In the genomic region with DNA sequence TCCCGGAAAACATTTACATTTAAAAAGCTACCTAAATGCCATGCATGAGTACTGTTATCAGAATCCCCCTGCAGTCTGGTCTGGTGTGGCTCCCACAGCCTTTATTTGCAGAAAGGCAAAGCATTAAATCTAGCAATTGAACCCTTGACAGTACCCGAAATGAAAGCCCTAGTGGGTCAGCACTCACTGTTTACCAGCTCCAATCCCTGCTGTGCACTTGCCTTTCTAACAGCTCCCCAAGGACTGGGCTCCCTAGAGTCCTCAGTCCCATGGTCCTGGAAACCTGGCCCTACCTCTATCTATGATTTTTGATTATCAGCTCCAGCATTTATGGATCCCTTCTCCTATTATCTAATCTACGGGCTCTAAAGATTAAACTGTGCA, we compare ENCODE assay signal across 1 cellular context.
TF ChIP-seq lines count a peak whose summit lies in the region.

No MANE protein-coding gene starts in this region.

TF ChIP-seq in GM23338, 12 proteins besides CTCF, POLR2A, EP300 and RAD21 (continued from another document):
- TF ChIP-seq, protein P1, sequence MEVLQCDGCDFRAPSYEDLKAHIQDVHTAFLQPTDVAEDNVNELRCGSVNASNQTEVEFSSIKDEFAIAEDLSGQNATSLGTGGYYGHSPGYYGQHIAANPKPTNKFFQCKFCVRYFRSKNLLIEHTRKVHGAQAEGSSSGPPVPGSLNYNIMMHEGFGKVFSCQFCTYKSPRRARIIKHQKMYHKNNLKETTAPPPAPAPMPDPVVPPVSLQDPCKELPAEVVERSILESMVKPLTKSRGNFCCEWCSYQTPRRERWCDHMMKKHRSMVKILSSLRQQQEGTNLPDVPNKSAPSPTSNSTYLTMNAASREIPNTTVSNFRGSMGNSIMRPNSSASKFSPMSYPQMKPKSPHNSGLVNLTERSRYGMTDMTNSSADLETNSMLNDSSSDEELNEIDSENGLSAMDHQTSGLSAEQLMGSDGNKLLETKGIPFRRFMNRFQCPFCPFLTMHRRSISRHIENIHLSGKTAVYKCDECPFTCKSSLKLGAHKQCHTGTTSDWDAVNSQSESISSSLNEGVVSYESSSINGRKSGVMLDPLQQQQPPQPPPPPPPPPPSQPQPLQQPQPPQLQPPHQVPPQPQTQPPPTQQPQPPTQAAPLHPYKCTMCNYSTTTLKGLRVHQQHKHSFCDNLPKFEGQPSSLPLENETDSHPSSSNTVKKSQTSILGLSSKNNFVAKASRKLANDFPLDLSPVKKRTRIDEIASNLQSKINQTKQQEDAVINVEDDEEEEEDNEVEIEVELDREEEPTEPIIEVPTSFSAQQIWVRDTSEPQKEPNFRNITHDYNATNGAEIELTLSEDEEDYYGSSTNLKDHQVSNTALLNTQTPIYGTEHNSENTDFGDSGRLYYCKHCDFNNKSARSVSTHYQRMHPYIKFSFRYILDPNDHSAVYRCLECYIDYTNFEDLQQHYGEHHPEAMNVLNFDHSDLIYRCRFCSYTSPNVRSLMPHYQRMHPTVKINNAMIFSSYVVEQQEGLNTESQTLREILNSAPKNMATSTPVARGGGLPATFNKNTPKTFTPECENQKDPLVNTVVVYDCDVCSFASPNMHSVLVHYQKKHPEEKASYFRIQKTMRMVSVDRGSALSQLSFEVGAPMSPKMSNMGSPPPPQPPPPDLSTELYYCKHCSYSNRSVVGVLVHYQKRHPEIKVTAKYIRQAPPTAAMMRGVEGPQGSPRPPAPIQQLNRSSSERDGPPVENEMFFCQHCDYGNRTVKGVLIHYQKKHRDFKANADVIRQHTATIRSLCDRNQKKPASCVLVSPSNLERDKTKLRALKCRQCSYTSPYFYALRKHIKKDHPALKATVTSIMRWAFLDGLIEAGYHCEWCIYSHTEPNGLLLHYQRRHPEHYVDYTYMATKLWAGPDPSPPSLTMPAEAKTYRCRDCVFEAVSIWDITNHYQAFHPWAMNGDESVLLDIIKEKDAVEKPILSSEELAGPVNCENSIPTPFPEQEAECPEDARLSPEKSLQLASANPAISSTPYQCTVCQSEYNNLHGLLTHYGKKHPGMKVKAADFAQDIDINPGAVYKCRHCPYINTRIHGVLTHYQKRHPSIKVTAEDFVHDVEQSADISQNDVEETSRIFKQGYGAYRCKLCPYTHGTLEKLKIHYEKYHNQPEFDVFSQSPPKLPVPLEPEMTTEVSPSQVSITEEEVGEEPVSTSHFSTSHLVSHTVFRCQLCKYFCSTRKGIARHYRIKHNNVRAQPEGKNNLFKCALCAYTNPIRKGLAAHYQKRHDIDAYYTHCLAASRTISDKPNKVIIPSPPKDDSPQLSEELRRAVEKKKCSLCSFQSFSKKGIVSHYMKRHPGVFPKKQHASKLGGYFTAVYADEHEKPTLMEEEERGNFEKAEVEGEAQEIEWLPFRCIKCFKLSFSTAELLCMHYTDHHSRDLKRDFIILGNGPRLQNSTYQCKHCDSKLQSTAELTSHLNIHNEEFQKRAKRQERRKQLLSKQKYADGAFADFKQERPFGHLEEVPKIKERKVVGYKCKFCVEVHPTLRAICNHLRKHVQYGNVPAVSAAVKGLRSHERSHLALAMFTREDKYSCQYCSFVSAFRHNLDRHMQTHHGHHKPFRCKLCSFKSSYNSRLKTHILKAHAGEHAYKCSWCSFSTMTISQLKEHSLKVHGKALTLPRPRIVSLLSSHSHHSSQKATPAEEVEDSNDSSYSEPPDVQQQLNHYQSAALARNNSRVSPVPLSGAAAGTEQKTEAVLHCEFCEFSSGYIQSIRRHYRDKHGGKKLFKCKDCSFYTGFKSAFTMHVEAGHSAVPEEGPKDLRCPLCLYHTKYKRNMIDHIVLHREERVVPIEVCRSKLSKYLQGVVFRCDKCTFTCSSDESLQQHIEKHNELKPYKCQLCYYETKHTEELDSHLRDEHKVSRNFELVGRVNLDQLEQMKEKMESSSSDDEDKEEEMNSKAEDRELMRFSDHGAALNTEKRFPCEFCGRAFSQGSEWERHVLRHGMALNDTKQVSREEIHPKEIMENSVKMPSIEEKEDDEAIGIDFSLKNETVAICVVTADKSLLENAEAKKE (CRISPR knock-in tag; IDR thresholded peaks at IDR 0.05), result no peak
- no peak for TF ChIP-seq POLR2AphosphoS5 (IDR thresholded peaks at IDR 0.05; ENCODE audit: low read depth)
- TF ChIP-seq STAT1 (IDR thresholded peaks at IDR 0.05; ENCODE audit: unreplicated experiment), result no peak
- no peak for TF ChIP-seq EZH2phosphoT487 (IDR thresholded peaks at IDR 0.05; ENCODE audit: unreplicated experiment)
- TF ChIP-seq ZNF331 (CRISPR knock-in tag; IDR thresholded peaks at IDR 0.05; ENCODE audit: low read depth), result no peak
- TF ChIP-seq NANOG (IDR thresholded peaks at IDR 0.05; ENCODE audit: borderline replicate concordance), result no peak
- no peak for TF ChIP-seq CREB1 (CRISPR knock-in tag; IDR thresholded peaks at IDR 0.05; ENCODE audit: low read depth)
- TF ChIP-seq JUNB (IDR thresholded peaks at IDR 0.05; ENCODE audit: unreplicated experiment), result no peak
- TF ChIP-seq, protein P2, sequence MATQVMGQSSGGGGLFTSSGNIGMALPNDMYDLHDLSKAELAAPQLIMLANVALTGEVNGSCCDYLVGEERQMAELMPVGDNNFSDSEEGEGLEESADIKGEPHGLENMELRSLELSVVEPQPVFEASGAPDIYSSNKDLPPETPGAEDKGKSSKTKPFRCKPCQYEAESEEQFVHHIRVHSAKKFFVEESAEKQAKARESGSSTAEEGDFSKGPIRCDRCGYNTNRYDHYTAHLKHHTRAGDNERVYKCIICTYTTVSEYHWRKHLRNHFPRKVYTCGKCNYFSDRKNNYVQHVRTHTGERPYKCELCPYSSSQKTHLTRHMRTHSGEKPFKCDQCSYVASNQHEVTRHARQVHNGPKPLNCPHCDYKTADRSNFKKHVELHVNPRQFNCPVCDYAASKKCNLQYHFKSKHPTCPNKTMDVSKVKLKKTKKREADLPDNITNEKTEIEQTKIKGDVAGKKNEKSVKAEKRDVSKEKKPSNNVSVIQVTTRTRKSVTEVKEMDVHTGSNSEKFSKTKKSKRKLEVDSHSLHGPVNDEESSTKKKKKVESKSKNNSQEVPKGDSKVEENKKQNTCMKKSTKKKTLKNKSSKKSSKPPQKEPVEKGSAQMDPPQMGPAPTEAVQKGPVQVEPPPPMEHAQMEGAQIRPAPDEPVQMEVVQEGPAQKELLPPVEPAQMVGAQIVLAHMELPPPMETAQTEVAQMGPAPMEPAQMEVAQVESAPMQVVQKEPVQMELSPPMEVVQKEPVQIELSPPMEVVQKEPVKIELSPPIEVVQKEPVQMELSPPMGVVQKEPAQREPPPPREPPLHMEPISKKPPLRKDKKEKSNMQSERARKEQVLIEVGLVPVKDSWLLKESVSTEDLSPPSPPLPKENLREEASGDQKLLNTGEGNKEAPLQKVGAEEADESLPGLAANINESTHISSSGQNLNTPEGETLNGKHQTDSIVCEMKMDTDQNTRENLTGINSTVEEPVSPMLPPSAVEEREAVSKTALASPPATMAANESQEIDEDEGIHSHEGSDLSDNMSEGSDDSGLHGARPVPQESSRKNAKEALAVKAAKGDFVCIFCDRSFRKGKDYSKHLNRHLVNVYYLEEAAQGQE (IDR thresholded peaks at IDR 0.05; ENCODE audit: unreplicated experiment), result no peak
TF ChIP-seq in GM23338: peak in this region for 0.
